ENCODE assay signal across 20 cellular contexts in the genomic region with DNA sequence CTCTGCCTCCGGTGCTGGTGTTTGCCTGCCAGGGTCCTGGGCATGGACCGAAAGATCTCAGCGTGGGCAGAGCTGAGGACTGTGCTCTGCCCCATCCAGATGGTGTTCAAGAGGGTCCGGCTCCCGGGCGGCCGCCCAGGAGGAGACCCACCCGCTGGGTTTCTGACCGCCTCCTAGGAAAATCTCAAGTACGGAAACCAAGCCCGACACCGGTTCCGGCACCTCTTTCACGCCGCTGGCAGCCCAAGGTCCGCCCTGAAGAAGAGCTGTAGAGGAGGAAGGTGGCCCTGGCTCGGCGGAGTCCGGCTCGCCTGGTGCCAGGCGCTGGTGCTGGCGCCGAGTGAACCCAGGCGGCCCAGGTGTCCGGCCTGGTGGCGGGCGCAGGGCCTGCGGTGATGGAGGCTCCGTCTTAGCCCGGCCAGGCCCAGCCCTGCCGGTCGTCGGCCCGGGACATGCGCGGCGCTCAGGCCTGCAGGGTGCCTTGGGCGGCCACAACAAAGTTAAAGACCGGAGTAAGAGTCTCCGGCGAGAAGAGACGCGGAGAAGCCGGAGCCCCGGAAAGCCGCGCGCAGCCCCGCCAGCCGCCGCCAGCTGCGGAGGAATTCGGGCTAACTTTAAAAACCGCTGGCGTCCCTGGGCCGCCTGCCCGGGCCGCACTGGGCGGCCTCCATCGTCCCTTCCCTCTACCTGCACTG. TPM values are rescaled to one million over a fixed set of nuclear protein-coding genes. Genes with fewer than 3 reads are reported as not detected.
DNase-seq lines count a peak whose midpoint lies in the region; ATAC-seq and TF ChIP-seq lines count a peak whose summit lies in the region.
"Had no signal": no experiment of that assay in that cellular context is flagged by ENCODE, and none has a peak within 500 bp of the region (broad histone marks: within the 10 kb centered on the region; RNA-seq: fewer than 3 reads in every experiment).

No MANE protein-coding gene starts in this region.

- no peak for TF ChIP-seq CTCF in glutamatergic neuron (IDR thresholded peaks at IDR 0.05; ENCODE audit: partially characterized antibody, unreplicated experiment)
- TF ChIP-seq CTCF in parathyroid adenoma (IDR thresholded peaks at IDR 0.05): no peak

- peak overlapping the region; percentile 88 for H3K4me3 Mint-ChIP-seq in glutamatergic neuron (ENCODE audit: unreplicated experiment)
- H3K4me3 Mint-ChIP-seq: activated naive CD8-positive, alpha-beta T cell treated with anti-CD3 and anti-CD28 coated beads, Interleukin-2, amount 50 U/mL, for 24 hours; activated T-cell treated with anti-CD3 and anti-CD28 coated beads, Interleukin-2, amount 50 U/mL, for 4 hours had no signal

- H3K27ac Mint-ChIP-seq in glutamatergic neuron (ENCODE audit: unreplicated experiment): no peak overlapping the region
- H3K27ac Mint-ChIP-seq: activated naive CD8-positive, alpha-beta T cell treated with anti-CD3 and anti-CD28 coated beads, Interleukin-2, amount 50 U/mL, for 24 hours had no signal

- peaks cover 2% of the 10 kb centered on the region for H3K9me3 Mint-ChIP-seq in glutamatergic neuron (ENCODE audit: unreplicated experiment)
- H3K9me3 Mint-ChIP-seq: activated naive CD8-positive, alpha-beta T cell treated with anti-CD3 and anti-CD28 coated beads, Interleukin-2, amount 50 U/mL, for 24 hours; activated T-cell treated with anti-CD3 and anti-CD28 coated beads, Interleukin-2, amount 50 U/mL, for 4 hours had no signal

- H3K27me3 ChIP-seq in BLaER1: peaks cover 98% of the 10 kb centered on the region
- peaks cover 91% of the 10 kb centered on the region for H3K27me3 ChIP-seq in HUES48 (ENCODE audit: control insufficient read depth, insufficient read depth, low read length)
- H3K27me3 ChIP-seq in parathyroid adenoma (ENCODE audit: control insufficient read depth, insufficient read depth, low read length): peaks cover 9% of the 10 kb centered on the region

- DNase-seq in glutamatergic neuron (peak; percentile 34), cortex of kidney (lab: John Stamatoyannopoulos, UW) (no peak)
- DNase-seq in central memory CD4-positive, alpha-beta T cell: no peak
- no peak for DNase-seq in activated CD4-positive, alpha-beta T cell treated with anti-CD3 and anti-CD28 coated beads, Interleukin-2, amount 50 U/mL, for 1 hour
- DNase-seq: activated CD4-positive, alpha-beta T cell treated with anti-CD3 and anti-CD28 coated beads for 48 hours; activated naive CD8-positive, alpha-beta T cell treated with anti-CD3 and anti-CD28 coated beads, Interleukin-2, amount 50 U/mL, for 24 hours; activated T-cell treated with anti-CD3 and anti-CD28 coated beads, Interleukin-2, amount 50 U/mL, for 4 hours; DMS53; HCEC 1CT; heart left ventricle; NCI-H1436 treated with DMSO at 0.1 percent for 48 hours; NCI-H510A treated with DMSO at 0.1 percent for 48 hours; T-helper 2 cell had no signal

- H3K36me3 Mint-ChIP-seq in glutamatergic neuron (ENCODE audit: unreplicated experiment): no peaks in the 10 kb centered on the region

- H4K20me1 ChIP-seq in BLaER1: peaks cover 72% of the 10 kb centered on the region

- H3K36me3 ChIP-seq in BLaER1: no peaks in the 10 kb centered on the region
- no peaks in the 10 kb centered on the region for H3K36me3 ChIP-seq in HUES48 (ENCODE audit: control insufficient read depth, insufficient read depth, low read length)
- no peaks in the 10 kb centered on the region for H3K36me3 ChIP-seq in parathyroid adenoma (ENCODE audit: control insufficient read depth, insufficient read depth, low read length)
- H3K36me3 ChIP-seq: heart left ventricle had no signal

- H3K9me3 ChIP-seq in BLaER1 (no peaks in the 10 kb centered on the region), HUES48 (ENCODE audit: control insufficient read depth, insufficient read depth, low read length) (no peaks in the 10 kb centered on the region), parathyroid adenoma (ENCODE audit: control insufficient read depth, low read length) (no peaks in the 10 kb centered on the region)
- H3K9me3 ChIP-seq: heart left ventricle had no signal

- no peak overlapping the region for H3K9ac ChIP-seq in BLaER1
- no peak overlapping the region for H3K9ac ChIP-seq in HUES48 (ENCODE audit: low read depth, low read length)
- no peak overlapping the region for H3K9ac ChIP-seq in parathyroid adenoma

- H3K27me3 Mint-ChIP-seq in glutamatergic neuron (ENCODE audit: unreplicated experiment): peaks cover 17% of the 10 kb centered on the region

- no peak for ATAC-seq in GM19324 (IDR thresholded peaks at IDR 0.05; ENCODE audit: low FRiP score, unreplicated experiment)
- ATAC-seq: activated naive CD8-positive, alpha-beta T cell treated with anti-CD3 and anti-CD28 coated beads, Interleukin-2, amount 50 U/mL, for 24 hours; activated T-cell treated with anti-CD3 and anti-CD28 coated beads, Interleukin-2, amount 50 U/mL, for 4 hours; heart left ventricle had no signal

- H3K27ac ChIP-seq in BLaER1: no peak overlapping the region
- no peak overlapping the region for H3K27ac ChIP-seq in HUES48 (ENCODE audit: low read depth, low read length)
- no peak overlapping the region for H3K27ac ChIP-seq in parathyroid adenoma
- H3K27ac ChIP-seq: epithelial cell of prostate, heart left ventricle, skin epidermis had no signal

- H3K4me3 ChIP-seq in BLaER1 (peak overlapping the region; percentile 66), HUES48 (ENCODE audit: low read depth, low read length) (peak overlapping the region; percentile 61), parathyroid adenoma (ENCODE audit: low read depth, low read length) (no peak overlapping the region)
- H3K4me3 ChIP-seq: lung had no signal

- no peaks in the 10 kb centered on the region for H3K79me2 ChIP-seq in parathyroid adenoma

- H2AFZ ChIP-seq in parathyroid adenoma: no peak overlapping the region

- H3K4me1 ChIP-seq in BLaER1 (peaks cover 57% of the 10 kb centered on the region), HUES48 (ENCODE audit: control insufficient read depth, insufficient read depth, low read length) (peaks cover 50% of the 10 kb centered on the region), parathyroid adenoma (no peaks in the 10 kb centered on the region)

- H3K4me1 Mint-ChIP-seq in glutamatergic neuron (ENCODE audit: low read depth, unreplicated experiment): peaks cover 35% of the 10 kb centered on the region

- peak overlapping the region; percentile 84 for H3K4me2 ChIP-seq in BLaER1
- H3K4me2 ChIP-seq in parathyroid adenoma (ENCODE audit: low read length): peak overlapping the region; percentile 26

RNA-seq across cellular contexts. Expression of gene GRIK3, which starts 1.5 kb away (rescaled TPM):
- total RNA-seq in glutamatergic neuron (ENCODE audit: unreplicated experiment): 60.1 TPM
- total RNA-seq: activated T-cell treated with anti-CD3 and anti-CD28 coated beads, Interleukin-2, amount 50 U/mL, for 4 hours had no signal
